In genomic region chr2:12824771-12825363, GRCh38 we compare ENCODE assay signal across 12 cellular contexts.
DNase-seq lines count a peak whose midpoint lies in the region.
"Had no signal": no experiment of that assay in that cellular context is flagged by ENCODE, and none has a peak within 500 bp of the region (broad histone marks: within the 10 kb centered on the region; RNA-seq: fewer than 3 reads in every experiment).

No MANE protein-coding gene starts in this region.

- H4K20me1 ChIP-seq in BLaER1 treated with 17β-estradiol and CSF1 and Interleukin-3, amounts not matched to agents 10 nM and 100 nM: no peaks in the 10 kb centered on the region

- no peaks in the 10 kb centered on the region for H3K36me3 ChIP-seq in BLaER1 treated with 17β-estradiol and CSF1 and Interleukin-3, amounts not matched to agents 10 nM and 100 nM
- H3K36me3 ChIP-seq in skeletal muscle tissue (ENCODE audit: control insufficient read depth in 3 of 3, insufficient read depth in 3 of 3, low read length in 3 of 3): no peaks in the 10 kb centered on the region

- H3K4me1 ChIP-seq in BLaER1 treated with 17β-estradiol and CSF1 and Interleukin-3, amounts not matched to agents 10 nM and 100 nM: peaks cover 14 to 29% (median 23%) of the 10 kb centered on the region in 10 experiments
- peaks cover 5 to 17% (median 14%) of the 10 kb centered on the region in 3 donors for H3K4me1 ChIP-seq in skeletal muscle tissue (ENCODE audit: control insufficient read depth in 3 of 3, insufficient read depth in 3 of 3, low read length in 3 of 3)

- H3K4me2 ChIP-seq in BLaER1 treated with 17β-estradiol and CSF1 and Interleukin-3, amounts not matched to agents 10 nM and 100 nM: peak overlapping the region; percentile 49 to 86 (median 72)

- DNase-seq in caudate nucleus (lab: John Stamatoyannopoulos, UW): no peak
- DNase-seq in left kidney (ENCODE audit: low read depth, low spot score): peak; percentile 18
- no peak for DNase-seq in KBM-7
- DNase-seq in NK-92 (lab: John Stamatoyannopoulos, UW; ENCODE audit: unreplicated experiment): no peak
- DNase-seq in stimulated activated CD4-positive, alpha-beta T cell treated with anti-CD3 and anti-CD28 coated beads, Interleukin-15, amount 100 ng/mL, for 24 hours: no peak
- no peak for DNase-seq in cortex of kidney (lab: John Stamatoyannopoulos, UW)
- DNase-seq: activated CD8-positive, alpha-beta T cell treated with anti-CD3 and anti-CD28 coated beads for 36 hours; activated naive CD4-positive, alpha-beta T cell treated with Interleukin-2 at 50 U/mL for 16 hours; Karpas-422; NCI-H2227 treated with DMSO at 0.1 percent for 48 hours had no signal

- in situ Hi-C loops in KBM-7 (cut with MboI; ENCODE audit: low pct_unique_long_range_greater_than_20kb, low sequenced_read_pairs): no loop called here

- H3K27ac ChIP-seq in BLaER1 treated with 17β-estradiol and CSF1 and Interleukin-3, amounts not matched to agents 10 nM and 100 nM: peak overlapping the region in 7 of 11 experiments; percentile 40 to 68 (median 55); a peak in 13 of 22 replicates
- peak overlapping the region; percentile 46 for H3K27ac ChIP-seq in caudate nucleus (ENCODE audit: low read depth, low read length)
- peak overlapping the region; percentile 80 for H3K27ac ChIP-seq in skeletal muscle tissue (ENCODE audit: low read depth, low read length)

- no peaks in the 10 kb centered on the region for H3K27me3 ChIP-seq in BLaER1 treated with 17β-estradiol and CSF1 and Interleukin-3, amounts not matched to agents 10 nM and 100 nM
- H3K27me3 ChIP-seq in skeletal muscle tissue (ENCODE audit: control insufficient read depth in 3 of 3, insufficient read depth in 3 of 3, low read length in 3 of 3): no peaks in the 10 kb centered on the region

- peak overlapping the region in 5 of 11 experiments; percentile 9 to 50 (median 29); a peak in 4 of 22 replicates for H3K9ac ChIP-seq in BLaER1 treated with 17β-estradiol and CSF1 and Interleukin-3, amounts not matched to agents 10 nM and 100 nM
- peak overlapping the region in 2 of 3 donors; percentile 10 to 36 for H3K9ac ChIP-seq in skeletal muscle tissue (ENCODE audit: low read depth in 1 of 3, low read length in 3 of 3)

- H3K4me3 ChIP-seq in BLaER1 treated with 17β-estradiol and CSF1 and Interleukin-3, amounts not matched to agents 10 nM and 100 nM: no peak overlapping the region; a peak in 1 of 20 replicates
- no peak overlapping the region for H3K4me3 ChIP-seq in skeletal muscle tissue (ENCODE audit: low read length in 3 of 3)

- no peaks in the 10 kb centered on the region for H3K9me3 ChIP-seq in BLaER1 treated with 17β-estradiol and CSF1 and Interleukin-3, amounts not matched to agents 10 nM and 100 nM (replicated peaks in 1 of 11)
- no peaks in the 10 kb centered on the region for H3K9me3 ChIP-seq in skeletal muscle tissue (ENCODE audit: control insufficient read depth in 3 of 3, low read length in 3 of 3)
